Comparison of ENCODE assay signal across 8 cellular contexts in the genomic region with DNA sequence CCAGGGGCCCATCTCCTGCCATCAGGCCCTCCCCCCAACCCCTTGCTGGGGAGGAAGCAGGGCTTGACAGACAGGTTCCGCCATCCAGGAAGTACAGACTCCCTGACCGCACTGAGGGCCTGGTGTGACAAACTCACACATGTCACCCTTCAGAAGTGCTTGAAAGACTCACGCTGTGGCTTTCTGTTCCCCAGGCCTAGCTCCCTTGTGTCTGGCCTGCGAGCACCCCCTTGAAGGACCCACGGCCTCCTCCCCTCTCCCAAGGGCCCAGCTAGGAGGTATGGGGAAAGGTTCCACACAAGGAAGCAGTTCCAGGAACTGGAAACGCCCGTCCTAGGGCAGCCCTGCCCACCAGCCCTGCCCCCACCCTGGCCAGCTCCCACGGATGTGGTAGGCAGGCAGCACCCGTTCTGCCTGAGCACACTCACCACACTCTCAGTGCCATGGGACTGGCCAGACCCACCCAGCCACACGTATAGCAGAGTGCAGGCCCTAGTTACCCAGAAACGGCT. TPM values are rescaled to one million over a fixed set of nuclear protein-coding genes. Genes with fewer than 3 reads are reported as not detected.
A peak's percentile ranks its signal among the peaks of the same experiment; 100 is the strongest.
DNase-seq lines count a peak whose midpoint lies in the region; ATAC-seq, FAIRE-seq and TF ChIP-seq lines count a peak whose summit lies in the region.

No MANE protein-coding gene starts in this region.

- ATAC-seq in HG02610 (IDR thresholded peaks at IDR 0.05; ENCODE audit: unreplicated experiment) = peak; percentile 55

- no peaks in the 10 kb centered on the region for H3K27me3 ChIP-seq in iPS-15b (ENCODE audit: control insufficient read depth, insufficient read depth, low read length)

- H3K9me3 ChIP-seq in iPS-15b (ENCODE audit: control insufficient read depth, insufficient read depth, low read length) = no peaks in the 10 kb centered on the region

- H3K4me1 ChIP-seq in iPS-15b (ENCODE audit: control insufficient read depth, insufficient read depth, low read length) = peaks cover 3% of the 10 kb centered on the region

- TF ChIP-seq POLR2A in GM12892 (IDR thresholded peaks at IDR 0.05; ENCODE audit: low read depth, low read length) = no peak; the same call in 1 of the 2 replicates

- peak overlapping the region; percentile 54 for H3K9ac ChIP-seq in iPS-15b (ENCODE audit: low read depth, low read length)

- no peak overlapping the region for H3K4me3 ChIP-seq in iPS-15b (ENCODE audit: low read depth, low read length)

- FAIRE-seq in GM12892 (lab: Jason Lieb, UNC) = peak; percentile 85

- DNase-seq in GM12892 (ENCODE audit: insufficient read length) (peak; percentile 92), NCI-H510A treated with DMSO at 0.1 percent for 48 hours (lab: John Stamatoyannopoulos, UW) (peak; percentile 96), NCI-H82 treated with DMSO at 0.1 percent for 48 hours (lab: John Stamatoyannopoulos, UW; ENCODE audit: unreplicated experiment) (no peak), inferior parietal cortex (ENCODE audit: extremely low spot score) (no peak)
- DNase-seq in activated T-cell treated with anti-CD3 and anti-CD28 coated beads, Interleukin-2, amount 50 U/mL, for 1 hour = peak; percentile 73
- DNase-seq in stimulated activated CD4-positive, alpha-beta T cell treated with anti-CD3 and anti-CD28 coated beads, Interleukin-1b, Interleukin-23, amount 100 ng/mL, for 48 hours = peak; percentile 76

- peaks cover 88% of the 10 kb centered on the region for H3K36me3 ChIP-seq in iPS-15b (ENCODE audit: control insufficient read depth, insufficient read depth, low read length)

RNA-seq across cellular contexts. Expression of a gene that starts 26.7 kb away (rescaled TPM):
- polyA plus RNA-seq in GM12892 (2012; ENCODE audit: missing spikeins) = 45.9 TPM

Comparison
In these comparisons a context has a peak if more than half of its experiments do, and no peak if none do; other contexts are left out.
1. DNase-seq: peak in GM12892 (single experiment), NCI-H510A treated with DMSO at 0.1 percent for 48 hours (single experiment), activated T-cell treated with anti-CD3 and anti-CD28 coated beads, Interleukin-2, amount 50 U/mL, for 1 hour (single experiment) and stimulated activated CD4-positive, alpha-beta T cell treated with anti-CD3 and anti-CD28 coated beads, Interleukin-1b, Interleukin-23, amount 100 ng/mL, for 48 hours (single experiment); none in NCI-H82 treated with DMSO at 0.1 percent for 48 hours (single experiment) and inferior parietal cortex (single experiment).